In genomic region chr5:35369965-35370790, GRCh38 we compare ENCODE assay signal across 15 cellular contexts.
A peak's percentile ranks its signal among the peaks of the same experiment; 100 is the strongest.
DNase-seq lines count a peak whose midpoint lies in the region; ATAC-seq lines count a peak whose summit lies in the region.
"Had no signal": no experiment of that assay in that cellular context is flagged by ENCODE, and none has a peak within 500 bp of the region (broad histone marks: within the 10 kb centered on the region; RNA-seq: fewer than 3 reads in every experiment).

No MANE protein-coding gene starts in this region.

- H3K36me3 ChIP-seq in NT2/D1 (ENCODE audit: insufficient read depth, insufficient read length, low read length) = no peaks in the 10 kb centered on the region
- H3K36me3 ChIP-seq: BLaER1, brain microvascular endothelial cell, heart left ventricle had no signal

- no peak overlapping the region for H3K9ac ChIP-seq in NT2/D1 (ENCODE audit: insufficient read length, low read depth)
- H3K9ac ChIP-seq: BLaER1 had no signal

- ATAC-seq in GM18508 (IDR thresholded peaks at IDR 0.05; ENCODE audit: insufficient read depth, unreplicated experiment) = peak; percentile 57
- ATAC-seq in esophagus mucosa = no peak
- ATAC-seq: heart left ventricle, T-helper 17 cell had no signal

- DNase-seq in NCI-H1048 (lab: John Stamatoyannopoulos, UW) = peak; percentile 3
- DNase-seq in NT2/D1 (ENCODE audit: low read depth, low spot score) = peak; percentile 16
- DNase-seq in iPS-NIHi11 (ENCODE audit: low spot score) = peak; percentile 60
- no peak for DNase-seq in activated CD4-positive, alpha-beta T cell treated with anti-CD3 and anti-CD28 coated beads for 48 hours
- DNase-seq in HUDEP-2 (lab: John Stamatoyannopoulos, UW; ENCODE audit: unreplicated experiment in 76 of 76) = no peak
- no peak for DNase-seq in epidermal melanocyte (ENCODE audit: insufficient read length, low spot score)
- DNase-seq: brain microvascular endothelial cell; effector memory CD4-positive, alpha-beta T cell; heart left ventricle; NCI-H146; substantia nigra; T-helper 17 cell had no signal

- no peaks in the 10 kb centered on the region for H3K9me3 ChIP-seq in NT2/D1 (ENCODE audit: insufficient read depth, low read length)
- H3K9me3 ChIP-seq: BLaER1, heart left ventricle had no signal

- H3K4me1 ChIP-seq in NT2/D1 (ENCODE audit: insufficient read depth, insufficient read length) = no peaks in the 10 kb centered on the region
- H3K4me1 ChIP-seq: BLaER1, heart left ventricle had no signal

- H3K4me3 ChIP-seq in NT2/D1 (ENCODE audit: insufficient read length, low read depth) = no peak overlapping the region
- H3K4me3 ChIP-seq: BLaER1, heart left ventricle had no signal

- H3K27me3 ChIP-seq in NT2/D1 (ENCODE audit: insufficient read depth, insufficient read length) = no peaks in the 10 kb centered on the region
- H3K27me3 ChIP-seq: BLaER1, brain microvascular endothelial cell, heart left ventricle had no signal

Comparison
In these comparisons a context has a peak if more than half of its experiments do, and no peak if none do; other contexts are left out.
1. DNase-seq: peak in NCI-H1048 (single experiment), NT2/D1 (single experiment) and iPS-NIHi11 (single experiment); none in activated CD4-positive, alpha-beta T cell treated with anti-CD3 and anti-CD28 coated beads for 48 hours (single experiment), HUDEP-2 (0 of 76) and epidermal melanocyte (single experiment).